ENCODE assay signal across 1 cellular context in genomic region chr6:144298167-144298671, GRCh38.
TF ChIP-seq lines count a peak whose summit lies in the region.

No MANE protein-coding gene starts in this region.

TF ChIP-seq in GM23338, 12 proteins besides CTCF, POLR2A, EP300 and RAD21 (continued from another document):
- no peak for TF ChIP-seq REST (IDR thresholded peaks at IDR 0.05; ENCODE audit: unreplicated experiment)
- TF ChIP-seq ZNF462 (CRISPR knock-in tag; IDR thresholded peaks at IDR 0.05): no peak
- TF ChIP-seq ZNF331 (CRISPR knock-in tag; IDR thresholded peaks at IDR 0.05; ENCODE audit: low read depth): no peak
- TF ChIP-seq STAT1 (IDR thresholded peaks at IDR 0.05; ENCODE audit: unreplicated experiment): no peak
- TF ChIP-seq ZNF114 (CRISPR knock-in tag; IDR thresholded peaks at IDR 0.05): no peak
- no peak for TF ChIP-seq JUNB (IDR thresholded peaks at IDR 0.05; ENCODE audit: unreplicated experiment)
- TF ChIP-seq EZH2 (IDR thresholded peaks at IDR 0.05; ENCODE audit: low read depth, unreplicated experiment): no peak
- no peak for TF ChIP-seq ETS1 (IDR thresholded peaks at IDR 0.05)
- no peak for TF ChIP-seq POLR2AphosphoS5 (IDR thresholded peaks at IDR 0.05; ENCODE audit: low read depth)
